ENCODE assay signal across 12 cellular contexts in the genomic region with DNA sequence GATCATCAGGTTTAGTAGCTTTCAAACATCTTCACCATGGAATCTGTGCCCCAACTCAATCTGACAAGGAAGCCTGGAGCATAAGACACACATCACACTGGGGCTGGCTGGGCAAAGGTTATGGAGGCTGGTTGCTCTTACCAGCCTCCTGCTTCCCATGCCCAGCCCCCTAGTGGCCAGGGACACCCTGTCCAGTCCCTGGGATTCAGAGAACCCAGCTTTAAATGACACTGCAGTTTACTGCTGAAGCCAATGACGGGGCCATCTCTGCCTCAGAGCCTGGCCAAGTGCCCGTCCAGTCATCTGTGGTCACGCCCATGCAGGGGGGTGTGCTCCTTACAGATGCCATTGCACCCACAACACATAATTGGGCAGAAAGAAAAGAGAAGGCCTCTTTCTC.
A peak's percentile ranks its signal among the peaks of the same experiment; 100 is the strongest.
DNase-seq lines count a peak whose midpoint lies in the region; ATAC-seq and TF ChIP-seq lines count a peak whose summit lies in the region.
"Had no signal": no experiment of that assay in that cellular context is flagged by ENCODE, and none has a peak within 500 bp of the region (broad histone marks: within the 10 kb centered on the region; RNA-seq: fewer than 3 reads in every experiment).

No MANE protein-coding gene starts in this region.

- no peak overlapping the region for H3K27ac ChIP-seq in heart right ventricle
- no peak overlapping the region for H3K27ac ChIP-seq in right atrium auricular region
- no peak overlapping the region for H3K27ac ChIP-seq in upper lobe of right lung

- no peaks in the 10 kb centered on the region for H3K4me1 ChIP-seq in heart right ventricle
- H3K4me1 ChIP-seq in right atrium auricular region = no peaks in the 10 kb centered on the region
- no peaks in the 10 kb centered on the region for H3K4me1 ChIP-seq in upper lobe of right lung

- peak in 6 of 9 donors; percentile 10 to 34 (median 20) for TF ChIP-seq CTCF in heart right ventricle (IDR thresholded peaks at IDR 0.05)
- peak in 1 of 2 donors; percentile 16 for TF ChIP-seq CTCF in right atrium auricular region (IDR thresholded peaks at IDR 0.05)
- TF ChIP-seq CTCF in upper lobe of right lung (IDR thresholded peaks at IDR 0.05) = no peak

- H3K4me3 ChIP-seq in heart right ventricle (no peak overlapping the region), right atrium auricular region (no peak overlapping the region), upper lobe of right lung (no peak overlapping the region)

- H3K27me3 ChIP-seq in heart right ventricle = peaks cover 0 to 4% (median 0%) of the 10 kb centered on the region in 7 donors
- no peaks in the 10 kb centered on the region for H3K27me3 ChIP-seq in right atrium auricular region
- H3K27me3 ChIP-seq in upper lobe of right lung = peaks cover 33% of the 10 kb centered on the region

- 63 to 73% methylated on average over 3 of the region's 3 CpGs for WGBS in heart right ventricle, 2 donors

- H3K36me3 ChIP-seq in heart right ventricle (no peaks in the 10 kb centered on the region), right atrium auricular region (no peaks in the 10 kb centered on the region), upper lobe of right lung (no peaks in the 10 kb centered on the region)

- H3K9me3 ChIP-seq in heart right ventricle = no peaks in the 10 kb centered on the region
- H3K9me3 ChIP-seq in right atrium auricular region = no peaks in the 10 kb centered on the region
- no peaks in the 10 kb centered on the region for H3K9me3 ChIP-seq in upper lobe of right lung

- no peak for ATAC-seq in heart right ventricle
- ATAC-seq in upper lobe of right lung = peak; percentile 61
- no peak for ATAC-seq in HG03571 (IDR thresholded peaks at IDR 0.05; ENCODE audit: unreplicated experiment)
- ATAC-seq: activated T-helper 17 cell treated with anti-CD3 and anti-CD28 coated beads, Interleukin-2, amount 50 U/mL, for 72 hours; T-helper 17 cell had no signal

- DNase-seq in heart right ventricle (no peak), right atrium auricular region (ENCODE audit: low spot score) (no peak), RPMI8226 (peak; percentile 44), islet precursor cell (peak; percentile 59), upper lobe of right lung (no peak), retina (no peak), GF-D8 (lab: John Stamatoyannopoulos, UW) (no peak)
- DNase-seq: CD4-positive, alpha-beta memory T cell; NCI-H2081 treated with DMSO at 0.1 percent for 48 hours; T-helper 17 cell had no signal

- intact Hi-C loops in heart right ventricle (cut with DNase I) (no loop called here), upper lobe of right lung (cut with DNase I) (no loop called here)

Comparison
In these comparisons a context has a peak if more than half of its experiments do, and no peak if none do; other contexts are left out.
1. DNase-seq: peak in RPMI8226 (single experiment) and islet precursor cell (single experiment); none in heart right ventricle (0 of 2), right atrium auricular region (single experiment), upper lobe of right lung (single experiment), retina (single experiment) and GF-D8 (single experiment).